ENCODE assay signal across 8 cellular contexts in the genomic region with DNA sequence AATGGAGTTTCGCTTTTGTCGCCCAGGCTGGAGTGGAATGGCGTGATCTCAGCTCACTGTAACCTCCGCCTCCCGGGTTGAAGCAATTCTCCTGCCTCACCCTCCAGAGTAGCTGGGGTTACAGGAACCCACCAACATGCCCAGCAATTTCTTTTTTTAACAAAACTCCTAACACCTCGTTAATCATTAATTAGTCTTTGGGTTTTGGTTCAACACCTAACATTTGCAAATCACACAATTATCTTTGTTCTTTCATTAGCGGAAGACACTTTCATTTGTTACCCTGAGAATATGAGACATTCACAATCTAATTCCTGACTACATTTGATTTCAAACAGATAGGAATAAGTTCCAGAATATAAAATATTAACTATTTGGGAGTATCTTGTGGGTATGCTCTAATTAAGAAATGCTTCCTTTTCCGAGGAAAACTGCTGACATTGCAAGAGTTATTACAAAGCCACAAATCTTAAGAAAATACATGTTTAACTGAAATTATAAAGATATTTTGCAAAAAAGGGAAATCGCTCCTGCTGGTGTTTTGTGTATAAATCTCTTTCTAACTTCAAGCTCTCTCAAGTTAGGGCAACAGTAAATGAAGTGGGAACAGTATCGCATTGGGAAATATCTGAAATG. TPM values are rescaled to one million over a fixed set of nuclear protein-coding genes. Genes with fewer than 3 reads are reported as not detected.
A peak's percentile ranks its signal among the peaks of the same experiment; 100 is the strongest.
DNase-seq lines count a peak whose midpoint lies in the region; ATAC-seq, FAIRE-seq and TF ChIP-seq lines count a peak whose summit lies in the region.

No MANE protein-coding gene starts in this region.

- H3K4me3 ChIP-seq in skeletal muscle satellite cell (ENCODE audit: low read length): peak overlapping the region; percentile 79

- peaks cover under 1% of the 10 kb centered on the region for H3K36me3 ChIP-seq in skeletal muscle satellite cell (ENCODE audit: insufficient read depth, low read length)

- peak overlapping the region; percentile 96 for H3K4me3 Mint-ChIP-seq in T-helper 17 cell
- H3K4me3 Mint-ChIP-seq in glutamatergic neuron (ENCODE audit: unreplicated experiment): peak overlapping the region; percentile 98

- peaks cover 17% of the 10 kb centered on the region for H3K4me1 ChIP-seq in skeletal muscle satellite cell (ENCODE audit: control insufficient read depth, insufficient read depth, low read length)

- H3K9me3 Mint-ChIP-seq in glutamatergic neuron (ENCODE audit: unreplicated experiment): peaks cover 5% of the 10 kb centered on the region

- H3K27ac Mint-ChIP-seq in T-helper 17 cell: peak overlapping the region; percentile 97
- peak overlapping the region; percentile 97 for H3K27ac Mint-ChIP-seq in glutamatergic neuron (ENCODE audit: unreplicated experiment)

- H3K9me3 ChIP-seq in T-helper 17 cell (ENCODE audit: control insufficient read depth, low read length, poor library complexity, severe bottlenecking) (no peaks in the 10 kb centered on the region), skeletal muscle satellite cell (replicated peaks; ENCODE audit: low read length) (no peaks in the 10 kb centered on the region)

- TF ChIP-seq CTCF in glutamatergic neuron (IDR thresholded peaks at IDR 0.05; ENCODE audit: partially characterized antibody, unreplicated experiment): no peak

- H3K36me3 Mint-ChIP-seq in T-helper 17 cell (ENCODE audit: low read depth) (peaks cover 6% of the 10 kb centered on the region), glutamatergic neuron (ENCODE audit: unreplicated experiment) (no peaks in the 10 kb centered on the region)

- ATAC-seq in T-helper 17 cell: no peak
- no peak for ATAC-seq in HG03457 (IDR thresholded peaks at IDR 0.05; ENCODE audit: unreplicated experiment)

- FAIRE-seq in GM12891 (lab: Jason Lieb, UNC): peak; percentile 31

- peak overlapping the region; percentile 92 for H3K9ac ChIP-seq in skeletal muscle satellite cell (ENCODE audit: low read depth, low read length)

- no peaks in the 10 kb centered on the region for H3K27me3 ChIP-seq in skeletal muscle satellite cell (ENCODE audit: control insufficient read depth, insufficient read depth, low read length)

- no peak for DNase-seq in GM12891 (ENCODE audit: insufficient read length, low spot score)
- no peak for DNase-seq in T-helper 17 cell
- DNase-seq in glutamatergic neuron: no peak
- DNase-seq in AG08396 (ENCODE audit: low spot score): no peak
- no peak for DNase-seq in SIG-M5 treated with dmso at 0.1 percent for 504 hours (lab: John Stamatoyannopoulos, UW; ENCODE audit: unreplicated experiment)
- no peak for DNase-seq in occipital lobe (lab: John Stamatoyannopoulos, UW)

- peaks cover 26% of the 10 kb centered on the region for H3K4me1 Mint-ChIP-seq in T-helper 17 cell
- H3K4me1 Mint-ChIP-seq in glutamatergic neuron (ENCODE audit: low read depth, unreplicated experiment): peaks cover 9% of the 10 kb centered on the region

- no peaks in the 10 kb centered on the region for H3K27me3 Mint-ChIP-seq in T-helper 17 cell
- H3K27me3 Mint-ChIP-seq in glutamatergic neuron (ENCODE audit: unreplicated experiment): peaks cover 4% of the 10 kb centered on the region

- peak overlapping the region; percentile 88 for H3K4me2 ChIP-seq in skeletal muscle satellite cell (ENCODE audit: low read length)

- no peak for TF ChIP-seq POLR2A in GM12891 (IDR thresholded peaks at IDR 0.05; ENCODE audit: low read depth, low read length)

TF ChIP-seq in GM12891, 5 proteins besides CTCF, POLR2A, EP300 and RAD21:
- TF ChIP-seq POLR2AphosphoS5 (IDR thresholded peaks at IDR 0.05; ENCODE audit: low read depth, low read length) (no peak), PAX5 (IDR thresholded peaks at IDR 0.05; ENCODE audit: insufficient read depth, low read length, severe bottlenecking) (no peak), SPI1 (IDR thresholded peaks at IDR 0.05; ENCODE audit: low read depth, low read length) (no peak), TAF1 (IDR thresholded peaks at IDR 0.05; ENCODE audit: low read depth, low read length) (no peak), POU2F2 (IDR thresholded peaks at IDR 0.05; ENCODE audit: low read depth, low read length) (no peak)

RNA-seq across cellular contexts. Expression of gene LSM8, which starts 1.2 kb away (rescaled TPM):
- polyA plus RNA-seq in GM12891 (2012; ENCODE audit: low read depth, missing spikeins): 60.4 TPM
- total RNA-seq in T-helper 17 cell (10 to 100 TPM; 40.2 to 41.7 TPM), glutamatergic neuron (ENCODE audit: unreplicated experiment) (36.5 TPM), occipital lobe (116 TPM)
- total RNA-seq in skeletal muscle satellite cell (2012; rRNA removed): 23.4 and 30.4 TPM in 2 replicates

RNA-seq across cellular contexts. Expression of gene ANKRD7, which starts 41.8 kb away (rescaled TPM):
- polyA plus RNA-seq in GM12891 (2012; ENCODE audit: low read depth, missing spikeins): 0.42 TPM
- total RNA-seq in T-helper 17 cell: under 1 TPM in 1 of 2 donors, not detected in 1; 0.47 TPM
- not detected for total RNA-seq in glutamatergic neuron (ENCODE audit: unreplicated experiment)
- 0.76 and 1.5 TPM in 2 replicates for total RNA-seq in skeletal muscle satellite cell (2012; rRNA removed)
- 5.9 TPM for total RNA-seq in occipital lobe
